In genomic region chr6:29436730-29437129, GRCh38 we compare ENCODE assay signal across 13 cellular contexts. TPM values are rescaled to one million over a fixed set of nuclear protein-coding genes. Genes with fewer than 3 reads are reported as not detected.
A peak's percentile ranks its signal among the peaks of the same experiment; 100 is the strongest.
DNase-seq lines count a peak whose midpoint lies in the region; ATAC-seq, FAIRE-seq and TF ChIP-seq lines count a peak whose summit lies in the region.
"Not testable (repeated sequence)": the region's sequence is repeated elsewhere in the genome, so short reads cannot be mapped to it uniquely, and the experiment has no call there.
"Had no signal": no experiment of that assay in that cellular context is flagged by ENCODE, and none has a peak within 500 bp of the region (broad histone marks: within the 10 kb centered on the region; RNA-seq: fewer than 3 reads in every experiment).

No MANE protein-coding gene starts in this region.

- H2BK15ac ChIP-seq in mesenchymal stem cell (ENCODE audit: low read depth, poor library complexity, severe bottlenecking), result not testable (repeated sequence)

- peak; percentile 95 for ATAC-seq in K562

- H3K27ac ChIP-seq in SK-N-SH (ENCODE audit: low read depth in 2 of 2, low read length in 1 of 2); K562 (ENCODE audit: extremely low read depth, low read depth, low read length); mesenchymal stem cell (ENCODE audit: low read length, poor library complexity, severe bottlenecking): not testable (repeated sequence)

- H3K27me3 ChIP-seq in SK-N-SH (ENCODE audit: insufficient read depth) (peaks cover 38% of the 10 kb centered on the region), K562 (ENCODE audit: control insufficient read depth in 2 of 2, insufficient read depth in 2 of 2, low read length in 2 of 2) (peaks cover 0 to 15% of the 10 kb centered on the region in 2 experiments; a peak in 3 of 5 replicates)
- not testable (repeated sequence) for H3K27me3 ChIP-seq in mesenchymal stem cell (ENCODE audit: control insufficient read depth in 1 of 2, insufficient read depth in 1 of 2, low read length in 2 of 2)

- not testable (repeated sequence) for TF ChIP-seq POLR2A in K562 (conservative IDR thresholded peaks at IDR 0.05)

- H2BK12ac ChIP-seq in mesenchymal stem cell (ENCODE audit: low read length in 2 of 2), result not testable (repeated sequence)

- H3K4me3 ChIP-seq in SK-N-SH (ENCODE audit: low read depth in 2 of 2, low read length in 1 of 2); K562; mesenchymal stem cell (ENCODE audit: insufficient read depth in 1 of 2, low read depth in 1 of 2, low read length in 2 of 2): not testable (repeated sequence)

- not testable (repeated sequence) for H2BK120ac ChIP-seq in mesenchymal stem cell (ENCODE audit: low read depth, low read length)

- H3K23ac ChIP-seq in mesenchymal stem cell (ENCODE audit: low read length in 2 of 2), result not testable (repeated sequence)

- not testable (repeated sequence) for H3K9me2 ChIP-seq in SK-N-SH

- not testable (repeated sequence) for H4K8ac ChIP-seq in mesenchymal stem cell (ENCODE audit: low read length)

- BruUV-seq in K562 (replicated peaks; lab: Mats Ljungman, UMichigan), result not testable (repeated sequence)

- TF ChIP-seq RAD21 in SK-N-SH (IDR thresholded peaks at IDR 0.05; ENCODE audit: low read length), result peak; percentile 26; the same call in 1 of the 2 replicates
- TF ChIP-seq RAD21 in K562 (CRISPR knock-in tag; conservative IDR thresholded peaks at IDR 0.05 in 1 of 2, IDR thresholded peaks at IDR 0.05 in 1 of 2), result peak; percentile 89 to 99

- peak; percentile 80 for FAIRE-seq in K562 (lab: Jason Lieb, UNC)

- not testable (repeated sequence) for H3K79me1 ChIP-seq in mesenchymal stem cell (replicated peaks; ENCODE audit: low read length, poor library complexity, severe bottlenecking)

- not testable (repeated sequence) for H3K4me1 ChIP-seq in SK-N-SH (ENCODE audit: control insufficient read depth in 1 of 2, insufficient read depth in 2 of 2, low read depth in 1 of 2, low read length in 1 of 2); K562 (replicated peaks in 1 of 2; ENCODE audit: control insufficient read depth in 2 of 2, insufficient read depth in 2 of 2, low read length in 2 of 2); mesenchymal stem cell (ENCODE audit: control insufficient read depth, insufficient read depth, low read depth, low read length)

- peak; percentile 51 for DNase-seq in DMS53 (lab: John Stamatoyannopoulos, UW)
- peak; percentile 28 for DNase-seq in HT1080 (ENCODE audit: low read depth)
- peak; percentile 22 for DNase-seq in NCI-H1105 treated with DMSO at 0.1 percent for 48 hours (lab: John Stamatoyannopoulos, UW)
- peak; percentile 14 for DNase-seq in NCI-H748 treated with DMSO at 0.1 percent for 48 hours (lab: John Stamatoyannopoulos, UW)
- not testable (repeated sequence) for DNase-seq in SK-N-SH, mesenchymal stem cell
- peak in 2 of 4 experiments; percentile 35 to 71 for DNase-seq in K562 (ENCODE audit: extremely low read depth in 1 of 4, low spot score in 3 of 4)

- H4K20me1 ChIP-seq in SK-N-SH (ENCODE audit: insufficient read depth); K562 (replicated peaks; ENCODE audit: control insufficient read depth, insufficient read depth, low read length): not testable (repeated sequence)

- not testable (repeated sequence) for H2BK5ac ChIP-seq in mesenchymal stem cell (ENCODE audit: low read depth, low read length, poor library complexity, severe bottlenecking)

- not testable (repeated sequence) for H3K4ac ChIP-seq in mesenchymal stem cell (ENCODE audit: low read depth in 1 of 2, low read length in 2 of 2)

- not testable (repeated sequence) for TF ChIP-seq EP300 in SK-N-SH (IDR thresholded peaks at IDR 0.05; ENCODE audit: borderline replicate concordance in 1 of 2, low read depth in 1 of 2, low read length in 1 of 2); K562 (IDR thresholded peaks at IDR 0.05; ENCODE audit: low read length)

- in situ Hi-C loops in K562 (cut with MboI), result not testable (repeated sequence)

- CTCF ChIA-PET in SK-N-SH (lab: Yijun Ruan, JAX) (interaction anchor here (1.5 kb wide), 1 partner anchor 8 kb away, joined by 4 read pairs; no protein-coding TSS in a partner anchor), K562 (lab: Yijun Ruan, JAX; ENCODE audit: low intra/inter-chr PET ratio) (interaction anchor here (0.7 to 1.2 kb wide), 4 partner anchors 153 to 316 kb away, joined by 3 read pairs; no protein-coding TSS in a partner anchor)

- H2AK5ac ChIP-seq in mesenchymal stem cell (ENCODE audit: low read length, severe bottlenecking), result not testable (repeated sequence)

- H3K4me2 ChIP-seq in SK-N-SH (0 out of 2 replicates have a peak overlapping the region, but pooled peaks have one; percentile 7), mesenchymal stem cell (ENCODE audit: low read length, poor library complexity, severe bottlenecking) (peak overlapping the region; percentile 22)
- H3K4me2 ChIP-seq in K562 (ENCODE audit: insufficient read depth, low read length), result not testable (repeated sequence)

- not testable (repeated sequence) for H3K18ac ChIP-seq in mesenchymal stem cell (ENCODE audit: low read depth in 1 of 2, low read length in 2 of 2)

- H3K9ac ChIP-seq in SK-N-SH; K562 (ENCODE audit: insufficient read depth in 1 of 2, low read depth in 2 of 2, low read length in 2 of 2); mesenchymal stem cell (ENCODE audit: low read length): not testable (repeated sequence)

- H3K9me1 ChIP-seq in K562 (ENCODE audit: control insufficient read depth, insufficient read depth, low read length), result not testable (repeated sequence)

- intact Hi-C loops in K562 (cut with micrococcal nuclease), result loop anchor here (1.0 to 5.0 kb wide), 3 partner anchors 81 to 216 kb away; no protein-coding TSS in a partner anchor

- POLR2A ChIA-PET in SK-N-SH (lab: Yijun Ruan, JAX); K562 (lab: Yijun Ruan, JAX): not testable (repeated sequence)

- not testable (repeated sequence) for H3K36me3 ChIP-seq in SK-N-SH (replicated peaks in 1 of 2; ENCODE audit: control insufficient read depth in 1 of 2, insufficient read depth in 2 of 2, low read length in 1 of 2); K562 (ENCODE audit: control insufficient read depth, insufficient read depth, low read length); mesenchymal stem cell (ENCODE audit: control insufficient read depth in 1 of 2, insufficient read depth in 2 of 2, low read depth in 1 of 2, low read length in 2 of 2)

- H3K79me2 ChIP-seq in SK-N-SH (ENCODE audit: insufficient read depth); K562 (ENCODE audit: control insufficient read depth, insufficient read depth, low read length): not testable (repeated sequence)

- not testable (repeated sequence) for H2AFZ ChIP-seq in SK-N-SH (ENCODE audit: low read depth); mesenchymal stem cell (ENCODE audit: low read depth, low read length)
- 0 out of 2 replicates have a peak overlapping the region, but pooled peaks have one; percentile 27 for H2AFZ ChIP-seq in K562 (ENCODE audit: low read depth, low read length)

- not testable (repeated sequence) for H3K9me3 ChIP-seq in SK-N-SH; K562 (replicated peaks; ENCODE audit: control insufficient read depth, insufficient read depth, low read depth, low read length); mesenchymal stem cell (ENCODE audit: control insufficient read depth, low read length)

- TF ChIP-seq CTCF in SK-N-SH (IDR thresholded peaks at IDR 0.05), result peak; percentile 59
- TF ChIP-seq CTCF in K562 (IDR thresholded peaks at IDR 0.05 in 2 of 3, conservative IDR thresholded peaks at IDR 0.05 in 1 of 3; ENCODE audit: insufficient read depth in 2 of 3, low read depth in 1 of 3, low read length in 3 of 3), result peak; percentile 53 to 73 (median 55)

- not testable (repeated sequence) for H3K14ac ChIP-seq in mesenchymal stem cell (ENCODE audit: low read length in 2 of 2)

- not testable (repeated sequence) for H3F3A ChIP-seq in SK-N-SH (replicated peaks; ENCODE audit: insufficient read depth)

- WGBS in SK-N-SH (ENCODE audit: low lambda C conversion rate), result 8% methylated on average over 18 of the region's 18 CpGs
- WGBS in K562 (ENCODE audit: insufficient coverage, low coverage, missing lambda C conversion rate), result under 1% methylated on average over 18 of the region's 18 CpGs
- 31% methylated on average over 12 of the region's 18 CpGs for WGBS in mesenchymal stem cell

- not testable (repeated sequence) for H4K91ac ChIP-seq in mesenchymal stem cell (ENCODE audit: low read length)

RNA-seq across cellular contexts. Expression of gene OR10C1, which starts 2.4 kb away (rescaled TPM):
- total RNA-seq in HT1080 (2014; rRNA removed; shearing (Covaris generic)), result not detected in 2 replicates
- polyA plus RNA-seq in HT1080 (2015; cell fraction: cytosol; rRNA removed), result not detected in 2 replicates
- polyA plus RNA-seq in HT1080 (2015; cell fraction: nucleus; rRNA removed), result not detected in 2 replicates
- not detected in 2 replicates for polyA plus RNA-seq in SK-N-SH (2012; rRNA removed)
- not detected in 2 replicates for polyA plus RNA-seq in SK-N-SH (2012; cell fraction: cytosol; rRNA removed)
- polyA plus RNA-seq in SK-N-SH (2012; cell fraction: nucleus; rRNA removed), result not detected in 2 replicates
- total RNA-seq in K562 (2011; cell fraction: chromatin; rRNA removed; ENCODE audit: low replicate concordance), result not detected in 2 replicates
- total RNA-seq in K562 (2011; cell fraction: nucleolus; rRNA removed), result not detected in 2 replicates
- not detected in 2 replicates for total RNA-seq in K562 (2011; cell fraction: nucleoplasm; rRNA removed)
- not detected in 2 replicates for total RNA-seq in K562 (2014; rRNA removed)
- total RNA-seq in K562 (2014; rRNA removed; fragmentation: Illumina TruSeq; extraction: Trizol), result not detected in 2 replicates
- not detected in 2 replicates for total RNA-seq in K562 (2015; rRNA removed; fragmentation: Illumina TruSeq; extraction: Trizol)
- not detected in 2 replicates for total RNA-seq in K562 (2021)
- not detected in 2 replicates for polyA plus RNA-seq in K562 (2011; rRNA removed)
- polyA plus RNA-seq in K562 (2011; cell fraction: cytosol; rRNA removed), result not detected in 2 replicates
- polyA plus RNA-seq in K562 (2011; cell fraction: nucleus; rRNA removed), result not detected in 2 replicates
- not detected in 2 replicates for polyA plus RNA-seq in K562 (2012)
- not detected in 2 replicates for polyA plus RNA-seq in K562 (2014; fragmentation: Illumina TruSeq; extraction: Trizol)
- polyA plus RNA-seq in K562 (2014; fragmentation: Nextera tagmentation; extraction: Ambion mirVana), result not detected
- not detected in 2 replicates for polyA plus RNA-seq in K562 (2014; rRNA removed)
- 0.28 TPM in 1 of 2 replicates, not detected in the other for polyA minus RNA-seq in K562 (2011; rRNA and poly(A)+ RNA removed)
- polyA minus RNA-seq in K562 (2011; cell fraction: cytosol; rRNA and poly(A)+ RNA removed), result not detected in 2 replicates
- not detected in 2 replicates for polyA minus RNA-seq in K562 (2011; cell fraction: nucleus; rRNA and poly(A)+ RNA removed)
- polyA plus RNA-seq in mesenchymal stem cell (2013, experiment 1 of 2), result not detected
- not detected for polyA plus RNA-seq in mesenchymal stem cell (2013, experiment 2 of 2)
- total RNA-seq: CD4-positive, alpha-beta T cell; M059J; OCI-LY7; T-helper 17 cell had no signal
- polyA plus RNA-seq: AG04450, IgD-negative memory B cell had no signal

RNA-seq across cellular contexts. Expression of gene OR11A1, which starts 20.1 kb away (rescaled TPM):
- not detected in 2 replicates for total RNA-seq in HT1080 (2014; rRNA removed; shearing (Covaris generic))
- not detected in 2 replicates for polyA plus RNA-seq in HT1080 (2015; cell fraction: cytosol; rRNA removed)
- polyA plus RNA-seq in HT1080 (2015; cell fraction: nucleus; rRNA removed), result not detected in 2 replicates
- polyA plus RNA-seq in SK-N-SH (2012; rRNA removed), result not detected in 2 replicates
- not detected in 2 replicates for polyA plus RNA-seq in SK-N-SH (2012; cell fraction: cytosol; rRNA removed)
- polyA plus RNA-seq in SK-N-SH (2012; cell fraction: nucleus; rRNA removed), result not detected in 2 replicates
- total RNA-seq in K562 (2011; cell fraction: chromatin; rRNA removed; ENCODE audit: low replicate concordance), result not detected in 2 replicates
- total RNA-seq in K562 (2011; cell fraction: nucleolus; rRNA removed), result not detected in 2 replicates
- not detected in 2 replicates for total RNA-seq in K562 (2011; cell fraction: nucleoplasm; rRNA removed)
- total RNA-seq in K562 (2014; rRNA removed), result not detected in 2 replicates
- total RNA-seq in K562 (2014; rRNA removed; fragmentation: Illumina TruSeq; extraction: Trizol), result not detected in 2 replicates
- not detected in 2 replicates for total RNA-seq in K562 (2015; rRNA removed; fragmentation: Illumina TruSeq; extraction: Trizol)
- total RNA-seq in K562 (2021), result not detected in 2 replicates
- not detected in 2 replicates for polyA plus RNA-seq in K562 (2011; rRNA removed)
- polyA plus RNA-seq in K562 (2011; cell fraction: cytosol; rRNA removed), result not detected in 2 replicates
- polyA plus RNA-seq in K562 (2011; cell fraction: nucleus; rRNA removed), result not detected in 2 replicates
- polyA plus RNA-seq in K562 (2012), result not detected in 2 replicates
- polyA plus RNA-seq in K562 (2014; fragmentation: Illumina TruSeq; extraction: Trizol), result not detected in 2 replicates
- polyA plus RNA-seq in K562 (2014; fragmentation: Nextera tagmentation; extraction: Ambion mirVana), result not detected
- polyA plus RNA-seq in K562 (2014; rRNA removed), result not detected in 2 replicates
- not detected in 2 replicates for polyA minus RNA-seq in K562 (2011; rRNA and poly(A)+ RNA removed)
- not detected in 2 replicates for polyA minus RNA-seq in K562 (2011; cell fraction: cytosol; rRNA and poly(A)+ RNA removed)
- polyA minus RNA-seq in K562 (2011; cell fraction: nucleus; rRNA and poly(A)+ RNA removed), result not detected in 2 replicates
- polyA plus RNA-seq in mesenchymal stem cell (2013, experiment 1 of 2), result not detected
- polyA plus RNA-seq in mesenchymal stem cell (2013, experiment 2 of 2), result not detected
- total RNA-seq: CD4-positive, alpha-beta T cell; M059J; OCI-LY7; T-helper 17 cell had no signal
- polyA plus RNA-seq: AG04450, IgD-negative memory B cell had no signal

RNA-seq across cellular contexts. Expression of gene OR2H1, which starts 20.2 kb away (rescaled TPM):
- not detected in 2 replicates for total RNA-seq in HT1080 (2014; rRNA removed; shearing (Covaris generic))
- not detected in 2 replicates for polyA plus RNA-seq in HT1080 (2015; cell fraction: cytosol; rRNA removed)
- not detected in 2 replicates for polyA plus RNA-seq in HT1080 (2015; cell fraction: nucleus; rRNA removed)
- polyA plus RNA-seq in SK-N-SH (2012; rRNA removed) (not detected in 2 replicates), K562 (2011; rRNA removed) (not detected in 2 replicates), K562 (2014; fragmentation: Illumina TruSeq; extraction: Trizol) (not detected in 2 replicates), K562 (2014; fragmentation: Nextera tagmentation; extraction: Ambion mirVana) (not detected), K562 (2014; rRNA removed) (not detected in 2 replicates)
- polyA plus RNA-seq in SK-N-SH (2012; cell fraction: cytosol; rRNA removed), result not detected in 2 replicates
- polyA plus RNA-seq in SK-N-SH (2012; cell fraction: nucleus; rRNA removed), result not detected in 2 replicates
- not detected in 2 replicates for total RNA-seq in K562 (2011; cell fraction: chromatin; rRNA removed; ENCODE audit: low replicate concordance)
- total RNA-seq in K562 (2011; cell fraction: nucleolus; rRNA removed), result not detected in 2 replicates
- total RNA-seq in K562 (2011; cell fraction: nucleoplasm; rRNA removed), result not detected in 2 replicates
- total RNA-seq in K562 (2014; rRNA removed) (not detected in 2 replicates), K562 (2014; rRNA removed; fragmentation: Illumina TruSeq; extraction: Trizol) (not detected in 2 replicates), K562 (2015; rRNA removed; fragmentation: Illumina TruSeq; extraction: Trizol) (not detected in 2 replicates), K562 (2021) (not detected in 2 replicates)
- not detected in 2 replicates for polyA plus RNA-seq in K562 (2011; cell fraction: cytosol; rRNA removed)
- 0.10 and 0.20 TPM in 2 replicates for polyA plus RNA-seq in K562 (2011; cell fraction: nucleus; rRNA removed)
- polyA plus RNA-seq in K562 (2012), result not detected in 2 replicates
- polyA minus RNA-seq in K562 (2011; rRNA and poly(A)+ RNA removed), result not detected in 2 replicates
- polyA minus RNA-seq in K562 (2011; cell fraction: cytosol; rRNA and poly(A)+ RNA removed), result not detected in 2 replicates
- not detected in 2 replicates for polyA minus RNA-seq in K562 (2011; cell fraction: nucleus; rRNA and poly(A)+ RNA removed)
- not detected for polyA plus RNA-seq in mesenchymal stem cell (2013, experiment 1 of 2)
- not detected for polyA plus RNA-seq in mesenchymal stem cell (2013, experiment 2 of 2)
- total RNA-seq: CD4-positive, alpha-beta T cell; M059J; OCI-LY7; T-helper 17 cell had no signal
- polyA plus RNA-seq: AG04450, IgD-negative memory B cell had no signal

RNA-seq across cellular contexts. Expression of gene OR12D1, which starts 22.0 kb away (rescaled TPM):
- not detected in 2 replicates for total RNA-seq in HT1080 (2014; rRNA removed; shearing (Covaris generic))
- polyA plus RNA-seq in HT1080 (2015; cell fraction: cytosol; rRNA removed), result not detected in 2 replicates
- not detected in 2 replicates for polyA plus RNA-seq in HT1080 (2015; cell fraction: nucleus; rRNA removed)
- not detected in 2 replicates for polyA plus RNA-seq in SK-N-SH (2012; rRNA removed)
- not detected in 2 replicates for polyA plus RNA-seq in SK-N-SH (2012; cell fraction: cytosol; rRNA removed)
- polyA plus RNA-seq in SK-N-SH (2012; cell fraction: nucleus; rRNA removed), result not detected in 2 replicates
- not detected in 2 replicates for total RNA-seq in K562 (2011; cell fraction: chromatin; rRNA removed; ENCODE audit: low replicate concordance)
- total RNA-seq in K562 (2011; cell fraction: nucleolus; rRNA removed), result not detected in 2 replicates
- not detected in 2 replicates for total RNA-seq in K562 (2011; cell fraction: nucleoplasm; rRNA removed)
- total RNA-seq in K562 (2014; rRNA removed), result not detected in 2 replicates
- total RNA-seq in K562 (2014; rRNA removed; fragmentation: Illumina TruSeq; extraction: Trizol), result not detected in 2 replicates
- not detected in 2 replicates for total RNA-seq in K562 (2015; rRNA removed; fragmentation: Illumina TruSeq; extraction: Trizol)
- total RNA-seq in K562 (2021), result not detected in 2 replicates
- not detected in 2 replicates for polyA plus RNA-seq in K562 (2011; rRNA removed)
- polyA plus RNA-seq in K562 (2011; cell fraction: cytosol; rRNA removed), result not detected in 2 replicates
- 0.08 TPM in 1 of 2 replicates, not detected in the other for polyA plus RNA-seq in K562 (2011; cell fraction: nucleus; rRNA removed)
- not detected in 2 replicates for polyA plus RNA-seq in K562 (2012)
- not detected in 2 replicates for polyA plus RNA-seq in K562 (2014; fragmentation: Illumina TruSeq; extraction: Trizol)
- polyA plus RNA-seq in K562 (2014; fragmentation: Nextera tagmentation; extraction: Ambion mirVana), result not detected
- polyA plus RNA-seq in K562 (2014; rRNA removed), result not detected in 2 replicates
- not detected in 2 replicates for polyA minus RNA-seq in K562 (2011; rRNA and poly(A)+ RNA removed)
- not detected in 2 replicates for polyA minus RNA-seq in K562 (2011; cell fraction: cytosol; rRNA and poly(A)+ RNA removed)
- polyA minus RNA-seq in K562 (2011; cell fraction: nucleus; rRNA and poly(A)+ RNA removed), result not detected in 2 replicates
- polyA plus RNA-seq in mesenchymal stem cell (2013, experiment 1 of 2), result not detected
- not detected for polyA plus RNA-seq in mesenchymal stem cell (2013, experiment 2 of 2)
- total RNA-seq: CD4-positive, alpha-beta T cell; M059J; OCI-LY7; T-helper 17 cell had no signal
- polyA plus RNA-seq: AG04450, IgD-negative memory B cell had no signal

RNA-seq across cellular contexts. Expression of gene OR12D2, which starts 41.3 kb away (rescaled TPM):
- not detected in 2 replicates for total RNA-seq in HT1080 (2014; rRNA removed; shearing (Covaris generic))
- not detected in 2 replicates for polyA plus RNA-seq in HT1080 (2015; cell fraction: cytosol; rRNA removed)
- polyA plus RNA-seq in HT1080 (2015; cell fraction: nucleus; rRNA removed), result not detected in 2 replicates
- polyA plus RNA-seq in SK-N-SH (2012; rRNA removed), result not detected in 2 replicates
- polyA plus RNA-seq in SK-N-SH (2012; cell fraction: cytosol; rRNA removed), result not detected in 2 replicates
- polyA plus RNA-seq in SK-N-SH (2012; cell fraction: nucleus; rRNA removed), result not detected in 2 replicates
- total RNA-seq in K562 (2011; cell fraction: chromatin; rRNA removed; ENCODE audit: low replicate concordance), result not detected in 2 replicates
- not detected in 2 replicates for total RNA-seq in K562 (2011; cell fraction: nucleolus; rRNA removed)
- not detected in 2 replicates for total RNA-seq in K562 (2011; cell fraction: nucleoplasm; rRNA removed)
- not detected in 2 replicates for total RNA-seq in K562 (2014; rRNA removed)
- not detected in 2 replicates for total RNA-seq in K562 (2014; rRNA removed; fragmentation: Illumina TruSeq; extraction: Trizol)
- total RNA-seq in K562 (2015; rRNA removed; fragmentation: Illumina TruSeq; extraction: Trizol), result not detected in 2 replicates
- not detected in 2 replicates for total RNA-seq in K562 (2021)
- polyA plus RNA-seq in K562 (2011; rRNA removed), result not detected in 2 replicates
- not detected in 2 replicates for polyA plus RNA-seq in K562 (2011; cell fraction: cytosol; rRNA removed)
- polyA plus RNA-seq in K562 (2011; cell fraction: nucleus; rRNA removed), result not detected in 2 replicates
- not detected in 2 replicates for polyA plus RNA-seq in K562 (2012)
- not detected in 2 replicates for polyA plus RNA-seq in K562 (2014; fragmentation: Illumina TruSeq; extraction: Trizol)
- not detected for polyA plus RNA-seq in K562 (2014; fragmentation: Nextera tagmentation; extraction: Ambion mirVana)
- polyA plus RNA-seq in K562 (2014; rRNA removed), result not detected in 2 replicates
- not detected in 2 replicates for polyA minus RNA-seq in K562 (2011; rRNA and poly(A)+ RNA removed)
- not detected in 2 replicates for polyA minus RNA-seq in K562 (2011; cell fraction: cytosol; rRNA and poly(A)+ RNA removed)
- not detected in 2 replicates for polyA minus RNA-seq in K562 (2011; cell fraction: nucleus; rRNA and poly(A)+ RNA removed)
- not detected for polyA plus RNA-seq in mesenchymal stem cell (2013, experiment 1 of 2)
- polyA plus RNA-seq in mesenchymal stem cell (2013, experiment 2 of 2), result not detected
- total RNA-seq: CD4-positive, alpha-beta T cell; M059J; OCI-LY7; T-helper 17 cell had no signal
- polyA plus RNA-seq: AG04450, IgD-negative memory B cell had no signal
